In the genomic region with DNA sequence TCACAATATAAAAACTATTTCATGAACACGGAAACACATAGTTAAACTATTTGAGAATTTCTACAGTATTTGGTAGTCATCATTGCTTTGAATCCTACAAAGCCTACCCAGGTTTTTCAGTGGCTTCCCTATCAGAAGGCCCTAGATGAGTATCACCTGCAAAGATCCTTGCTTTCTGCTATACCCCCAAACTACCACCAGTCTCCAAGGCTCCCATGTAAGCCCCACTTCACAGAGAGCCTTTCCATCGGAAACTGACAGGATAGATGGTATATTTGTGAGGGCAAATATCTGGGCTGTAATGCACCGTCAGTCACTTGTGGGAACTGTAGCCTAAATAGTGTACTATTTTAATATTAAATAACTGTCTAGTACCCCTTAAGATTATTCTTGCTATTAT, we compare ENCODE assay signal across 2 cellular contexts.
TF ChIP-seq lines count a peak whose summit lies in the region.

No MANE protein-coding gene starts in this region.

TF ChIP-seq in SK-N-SH, 30 proteins besides CTCF, POLR2A, EP300 and RAD21 (continued from another document):
- TF ChIP-seq FOXM1 (IDR thresholded peaks at IDR 0.05; ENCODE audit: low read depth), result no peak
- no peak for TF ChIP-seq MEF2A (IDR thresholded peaks at IDR 0.05; ENCODE audit: borderline replicate concordance, low read depth)
- TF ChIP-seq SIN3A (IDR thresholded peaks at IDR 0.05; ENCODE audit: borderline replicate concordance, low read depth, low read length), result no peak
- TF ChIP-seq MXI1 (IDR thresholded peaks at IDR 0.05; ENCODE audit: low read depth, low read length), result no peak
- TF ChIP-seq, protein P1, sequence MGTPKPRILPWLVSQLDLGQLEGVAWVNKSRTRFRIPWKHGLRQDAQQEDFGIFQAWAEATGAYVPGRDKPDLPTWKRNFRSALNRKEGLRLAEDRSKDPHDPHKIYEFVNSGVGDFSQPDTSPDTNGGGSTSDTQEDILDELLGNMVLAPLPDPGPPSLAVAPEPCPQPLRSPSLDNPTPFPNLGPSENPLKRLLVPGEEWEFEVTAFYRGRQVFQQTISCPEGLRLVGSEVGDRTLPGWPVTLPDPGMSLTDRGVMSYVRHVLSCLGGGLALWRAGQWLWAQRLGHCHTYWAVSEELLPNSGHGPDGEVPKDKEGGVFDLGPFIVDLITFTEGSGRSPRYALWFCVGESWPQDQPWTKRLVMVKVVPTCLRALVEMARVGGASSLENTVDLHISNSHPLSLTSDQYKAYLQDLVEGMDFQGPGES (IDR thresholded peaks at IDR 0.05; ENCODE audit: low read depth, low read length), result no peak
- no peak for TF ChIP-seq FOSL2 (IDR thresholded peaks at IDR 0.05; ENCODE audit: borderline replicate concordance, low read depth)
- no peak for TF ChIP-seq FOXJ3 (CRISPR knock-in tag; IDR thresholded peaks at IDR 0.05)
- TF ChIP-seq CHD2 (IDR thresholded peaks at IDR 0.05; ENCODE audit: low read length, partially characterized antibody), result no peak
- TF ChIP-seq, protein P2, sequence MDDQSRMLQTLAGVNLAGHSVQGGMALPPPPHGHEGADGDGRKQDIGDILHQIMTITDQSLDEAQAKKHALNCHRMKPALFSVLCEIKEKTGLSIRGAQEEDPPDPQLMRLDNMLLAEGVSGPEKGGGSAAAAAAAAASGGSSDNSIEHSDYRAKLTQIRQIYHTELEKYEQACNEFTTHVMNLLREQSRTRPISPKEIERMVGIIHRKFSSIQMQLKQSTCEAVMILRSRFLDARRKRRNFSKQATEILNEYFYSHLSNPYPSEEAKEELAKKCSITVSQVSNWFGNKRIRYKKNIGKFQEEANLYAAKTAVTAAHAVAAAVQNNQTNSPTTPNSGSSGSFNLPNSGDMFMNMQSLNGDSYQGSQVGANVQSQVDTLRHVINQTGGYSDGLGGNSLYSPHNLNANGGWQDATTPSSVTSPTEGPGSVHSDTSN (IDR thresholded peaks at IDR 0.05), result no peak
- TF ChIP-seq POLR2AphosphoS5 (IDR thresholded peaks at IDR 0.05; ENCODE audit: low read depth, low read length), result no peak
- TF ChIP-seq RXRA (IDR thresholded peaks at IDR 0.05; ENCODE audit: borderline replicate concordance, low read depth), result no peak

TF ChIP-seq in H1, 55 proteins besides CTCF, POLR2A, EP300 and RAD21 (continued from another document):
- TF ChIP-seq TAF1 (IDR thresholded peaks at IDR 0.05; ENCODE audit: low read depth, low read length), result no peak
